ENCODE assay signal across 8 cellular contexts in genomic region chr19:5790573-5791520, GRCh38. TPM values are rescaled to one million over a fixed set of nuclear protein-coding genes. Genes with fewer than 3 reads are reported as not detected.
DNase-seq lines count a peak whose midpoint lies in the region; ATAC-seq and TF ChIP-seq lines count a peak whose summit lies in the region.

Gene DUS3L (minus strand): TSS chr19:5791163. CDS start chr19:5791141, 22 bp downstream.

- CTCF ChIA-PET in IMR-90 (lab: Yijun Ruan, JAX) = interaction anchor here (0.9 to 1.5 kb wide), 2 partner anchors 13 to 104 kb away, joined by 3 to 4 read pairs; partner anchors contain the start of gene NRTN

- in situ Hi-C loops in IMR-90 (cut with MboI; ENCODE audit: low sequenced_read_pairs) = no loop called here

- H2AFZ ChIP-seq in IMR-90 (replicated peaks; ENCODE audit: low read length, poor library complexity) = peak within 1 kb of the TSS; percentile 98

- peak within 1 kb of the TSS; percentile 83 for H2BK5ac ChIP-seq in IMR-90 (ENCODE audit: low read depth, low read length, poor library complexity, severe bottlenecking)

- H2BK15ac ChIP-seq in IMR-90 (ENCODE audit: low read depth, low read length) = no peak within 1 kb of the TSS; the same call in 2 of the 3 replicates

- peak within 1 kb of the TSS; percentile 73 for H3K27ac ChIP-seq in IMR-90 (ENCODE audit: insufficient read depth, low read length)

- 0 out of 2 replicates have a peak, but pooled peaks cover 2% of the 10 kb centered on the region for H3K4me1 ChIP-seq in IMR-90 (ENCODE audit: control insufficient read depth, insufficient read depth, low read length)

- intact Hi-C loops in IMR-90 (cut with micrococcal nuclease) = loop anchor here (10.0 kb wide), 1 partner anchor 664 kb away; the partner anchor contains the start of gene SLC25A23

- peak within 1 kb of the TSS; percentile 84 for H3K4me2 ChIP-seq in IMR-90 (ENCODE audit: low read depth, low read length)

- peak within 1 kb of the TSS; percentile 56 for H3K4me3 ChIP-seq in IMR-90 (ENCODE audit: insufficient read depth, low read depth, low read length)

- peak within 1 kb of the TSS; percentile 61 for H3K14ac ChIP-seq in IMR-90 (replicated peaks; ENCODE audit: low read depth, low read length)

- H3K23ac ChIP-seq in IMR-90 (ENCODE audit: low read depth, low read length) = peak within 1 kb of the TSS; percentile 20; the same call in 1 of the 2 replicates

- no peak for TF ChIP-seq CTCF in IMR-90 (conservative IDR thresholded peaks at IDR 0.05; ENCODE audit: low read depth, low read length)

- WGBS in IMR-90 (ENCODE audit: extremely low coverage in 2 of 2, insufficient read length in 1 of 2), 2 experiments = 0% methylated on average over 31 of the region's 71 CpGs; no CpG with 5 or more reads in 1 of the 2 experiments

- H4K8ac ChIP-seq in IMR-90 (ENCODE audit: low read depth in 2 of 2, low read length in 2 of 2) = peak within 1 kb of the TSS; percentile 51 to 94

- peak within 1 kb of the TSS; percentile 10; the same call in 1 of the 2 replicates for H3K18ac ChIP-seq in IMR-90 (ENCODE audit: low read depth, low read length)

- H3K27me3 ChIP-seq in IMR-90 (ENCODE audit: control insufficient read depth, insufficient read depth, low read length) = no peaks in the 10 kb centered on the region

- peak; percentile 99 for DNase-seq in DMS 273 (lab: John Stamatoyannopoulos, UW; ENCODE audit: unreplicated experiment)
- peak; percentile 98 for DNase-seq in IMR-90
- peak; percentile 96 for DNase-seq in OCI-M1 (lab: John Stamatoyannopoulos, UW)
- peak; percentile 93 for DNase-seq in activated T-cell treated with anti-CD3 and anti-CD28 coated beads for 24 hours (ENCODE audit: low read depth)
- peak; percentile 100 for DNase-seq in epidermal melanocyte (ENCODE audit: insufficient read length, low spot score)
- DNase-seq in middle frontal gyrus (ENCODE audit: extremely low spot score, low spot score) = peak; percentile 94
- peak; percentile 93 to 95 for DNase-seq in stimulated activated CD8-positive, alpha-beta memory T cell treated with anti-CD3 and anti-CD28 coated beads, Interleukin-2, amount 100 ng/mL, for 48 hours (ENCODE audit: low read depth in 2 of 2)

- TF ChIP-seq POLR2A in IMR-90 (IDR thresholded peaks at IDR 0.05; ENCODE audit: low read depth, low read length) = peak; percentile 89

- H4K91ac ChIP-seq in IMR-90 (ENCODE audit: insufficient read depth, low read depth, low read length) = peak within 1 kb of the TSS; percentile 87

- H4K20me1 ChIP-seq in IMR-90 (ENCODE audit: insufficient read depth, low read length) = peaks cover 7% of the 10 kb centered on the region

- peak; percentile 87 for ATAC-seq in GM21528 (IDR thresholded peaks at IDR 0.05; ENCODE audit: low FRiP score, unreplicated experiment)
- peak; percentile 99 for ATAC-seq in IMR-90 (ENCODE audit: low read depth)

- 0 out of 2 replicates have a peak, but pooled peaks cover 3% of the 10 kb centered on the region for H3K9me1 ChIP-seq in IMR-90 (ENCODE audit: insufficient read depth, low read length)

- peak within 1 kb of the TSS; percentile 48 for H3K9ac ChIP-seq in IMR-90 (ENCODE audit: low read depth, low read length)

- no peak within 1 kb of the TSS for H2BK20ac ChIP-seq in IMR-90 (ENCODE audit: low read depth, low read length)

- peak within 1 kb of the TSS; percentile 80 for H4K5ac ChIP-seq in IMR-90 (ENCODE audit: low read depth, low read length)

- peak within 1 kb of the TSS; percentile 56 for H2AK5ac ChIP-seq in IMR-90 (ENCODE audit: low read depth, low read length)

- no peak for TF ChIP-seq RAD21 in IMR-90 (IDR thresholded peaks at IDR 0.05; ENCODE audit: low read length)

- peak within 1 kb of the TSS; percentile 85 for H3K4ac ChIP-seq in IMR-90 (ENCODE audit: low read depth, low read length)

- peak within 1 kb of the TSS; percentile 97 for H2AK9ac ChIP-seq in IMR-90 (replicated peaks; ENCODE audit: low read depth, low read length, poor library complexity)

- H3K36me3 ChIP-seq in IMR-90 (ENCODE audit: control insufficient read depth, insufficient read depth, low read length) = peaks cover 33% of the 10 kb centered on the region

- H3K79me1 ChIP-seq in IMR-90 (ENCODE audit: low read depth in 1 of 2, low read length in 2 of 2) = peaks cover 0 to 11% of the 10 kb centered on the region in 2 experiments; a peak in 2 of 4 replicates

- H3K9me3 ChIP-seq in IMR-90 (ENCODE audit: control insufficient read depth, insufficient read depth, low read length) = no peaks in the 10 kb centered on the region

- TSS peak; percentile 66 for BruUV-seq in IMR-90 (replicated peaks; lab: Mats Ljungman, UMichigan)

- H3K56ac ChIP-seq in IMR-90 (ENCODE audit: extremely low read depth, insufficient read depth, low read length) = peak within 1 kb of the TSS; percentile 22; the same call in 1 of the 2 replicates

- dilution Hi-C loops in IMR-90 (cut with HindIII; ENCODE audit: low sequenced_read_pairs, unreplicated experiment) = no loop called here

- POLR2A ChIA-PET in IMR-90 (lab: Charles Lee; ENCODE audit: unreplicated experiment) = interaction anchor here (0.6 kb wide), 1 partner anchor 151 kb away, joined by 3 read pairs; no protein-coding TSS in a partner anchor

- peak within 1 kb of the TSS; percentile 50 for H2BK120ac ChIP-seq in IMR-90 (ENCODE audit: low read depth, low read length)

TF ChIP-seq in IMR-90, 13 proteins besides CTCF, POLR2A, EP300 and RAD21:
- TF ChIP-seq USF2 (IDR thresholded peaks at IDR 0.05; ENCODE audit: low read depth, low read length) (peak; percentile 96), BHLHE40 (IDR thresholded peaks at IDR 0.05; ENCODE audit: low read depth, low read length) (peak; percentile 62; the same call in 1 of the 2 replicates), ELK1 (IDR thresholded peaks at IDR 0.05; ENCODE audit: borderline replicate concordance, low read depth, low read length) (no peak), CEBPB (IDR thresholded peaks at IDR 0.05; ENCODE audit: low read depth, low read length) (peak; percentile 37; the same call in 1 of the 2 replicates), MXI1 (IDR thresholded peaks at IDR 0.05; ENCODE audit: borderline replicate concordance, low read depth, low read length) (peak; percentile 99), RCOR1 (IDR thresholded peaks at IDR 0.05; ENCODE audit: insufficient replicate concordance, low read length) (no peak), SMC3 (IDR thresholded peaks at IDR 0.05; ENCODE audit: low read depth, low read length) (no peak), FOS (IDR thresholded peaks at IDR 0.05; ENCODE audit: low read depth, low read length) (no peak), RFX5 (IDR thresholded peaks at IDR 0.05; ENCODE audit: low read depth, low read length) (no peak), NFE2L2 (IDR thresholded peaks at IDR 0.05; ENCODE audit: low read depth, low read length) (no peak), MAFK (IDR thresholded peaks at IDR 0.05; ENCODE audit: low read depth, low read length) (no peak), MAZ (IDR thresholded peaks at IDR 0.05; ENCODE audit: borderline replicate concordance, low read depth, low read length) (peak; percentile 54; the same call in 1 of the 2 replicates)

RNA-seq across cellular contexts. Expression of gene DUS3L, which starts in this region (rescaled TPM):
- total RNA-seq in IMR-90 (2012; rRNA removed) = 12.4 and 14.2 TPM in 2 replicates
- 21.3 and 25.6 TPM in 2 replicates for polyA plus RNA-seq in IMR-90 (2012; rRNA removed)
- polyA plus RNA-seq in IMR-90 (2012; cell fraction: cytosol; rRNA removed) = 18.7 and 45.2 TPM in 2 replicates
- polyA plus RNA-seq in IMR-90 (2012; cell fraction: nucleus; rRNA removed; ENCODE audit: low replicate concordance) = 102 and 228 TPM in 2 replicates

Comparison
In these comparisons a context has a peak if more than half of its experiments do, and no peak if none do; other contexts are left out.
1. Peak in every context shown above with its lines: DNase-seq, ATAC-seq, H3K4me3 ChIP-seq and H3K27ac ChIP-seq.